Comparison of ENCODE assay signal across 13 cellular contexts in genomic region chr2:226738821-226739507, GRCh38.
DNase-seq lines count a peak whose midpoint lies in the region; ATAC-seq and TF ChIP-seq lines count a peak whose summit lies in the region.
"Had no signal": no experiment of that assay in that cellular context is flagged by ENCODE, and none has a peak within 500 bp of the region (broad histone marks: within the 10 kb centered on the region; RNA-seq: fewer than 3 reads in every experiment).

No MANE protein-coding gene starts in this region.

- no peaks in the 10 kb centered on the region for H3F3A ChIP-seq in GM23338 (replicated peaks; ENCODE audit: low read depth)

- H3K4me1 Mint-ChIP-seq in GM23338 (peaks cover 32% of the 10 kb centered on the region; the same call in 2 of the 3 replicates), CD14-positive monocyte (no peaks in the 10 kb centered on the region)
- H3K4me1 Mint-ChIP-seq: B cell; central memory CD8-positive, alpha-beta T cell; stimulated activated memory B cell treated with anti-CD40 and anti-IgM and Interleukin-4, amounts not matched to agents 10 μg/mL and 1 μg/mL and 100 μg/mL, for 72 hours had no signal

- H3K27ac Mint-ChIP-seq in GM23338 (no peak overlapping the region; the same call in 1 of the 2 replicates), CD14-positive monocyte (no peak overlapping the region)
- H3K27ac Mint-ChIP-seq: activated naive CD4-positive, alpha-beta T cell treated with anti-CD3 and anti-CD28 coated beads, Interleukin-2, amount 50 U/mL, for 24 hours; B cell; stimulated activated memory B cell treated with anti-CD40 and anti-IgM and Interleukin-4, amounts not matched to agents 10 μg/mL and 1 μg/mL and 100 μg/mL, for 72 hours had no signal

- DNase-seq in GM23338 (ENCODE audit: low spot score) (peak; percentile 51), right atrium auricular region (ENCODE audit: low spot score) (no peak), psoas muscle (no peak), posterior cingulate gyrus (no peak), CD14-positive monocyte (ENCODE audit: low spot score) (no peak), NCI-H146 (lab: John Stamatoyannopoulos, UW) (no peak)
- no peak for DNase-seq in stimulated activated CD4-positive, alpha-beta T cell treated with anti-CD3 and anti-CD28 coated beads, Interleukin-15, amount 100 ng/mL, for 24 hours
- DNase-seq: stimulated activated CD4-positive, alpha-beta T cell treated with anti-CD3 and anti-CD28 coated beads, Interleukin-4, amount 100 ng/mL, for 1 hour had no signal

- 0 out of 2 replicates have a peak, but pooled peaks cover 13% of the 10 kb centered on the region for H3K4me1 ChIP-seq in GM23338 (ENCODE audit: insufficient read depth)
- peaks cover 0 to 51% of the 10 kb centered on the region in 2 donors for H3K4me1 ChIP-seq in right atrium auricular region
- H3K4me1 ChIP-seq in psoas muscle = peaks cover 53% of the 10 kb centered on the region

- no peaks in the 10 kb centered on the region; the same call in 1 of the 2 replicates for H4K20me1 ChIP-seq in GM23338 (replicated peaks; ENCODE audit: insufficient read depth)

- H3K27me3 ChIP-seq in GM23338 (ENCODE audit: insufficient read depth) (no peaks in the 10 kb centered on the region), right atrium auricular region (no peaks in the 10 kb centered on the region), psoas muscle (ENCODE audit: insufficient read depth in 3 of 3, low read length in 2 of 3) (no peaks in the 10 kb centered on the region)

- H3K36me3 Mint-ChIP-seq in GM23338 (ENCODE audit: low read depth) (peaks cover 12% of the 10 kb centered on the region), CD14-positive monocyte (no peaks in the 10 kb centered on the region)

- H3K36me3 ChIP-seq in GM23338 (ENCODE audit: insufficient read depth) (no peaks in the 10 kb centered on the region), right atrium auricular region (no peaks in the 10 kb centered on the region), psoas muscle (ENCODE audit: insufficient read depth in 1 of 2, low read depth in 1 of 2) (no peaks in the 10 kb centered on the region)

- no peaks in the 10 kb centered on the region for H3K9me3 ChIP-seq in right atrium auricular region
- H3K9me3 ChIP-seq in psoas muscle = no peaks in the 10 kb centered on the region

- H3K4me3 Mint-ChIP-seq in GM23338 (no peak overlapping the region), CD14-positive monocyte (no peak overlapping the region)
- H3K4me3 Mint-ChIP-seq: activated naive CD4-positive, alpha-beta T cell treated with anti-CD3 and anti-CD28 coated beads, Interleukin-2, amount 50 U/mL, for 24 hours; B cell; central memory CD8-positive, alpha-beta T cell; stimulated activated memory B cell treated with anti-CD40 and anti-IgM and Interleukin-4, amounts not matched to agents 10 μg/mL and 1 μg/mL and 100 μg/mL, for 72 hours had no signal

- ATAC-seq in GM23338 (no peak; the same call in 2 of the 3 replicates), psoas muscle (peak; percentile 36 to 78 (median 71))
- ATAC-seq: stimulated activated memory B cell treated with anti-CD40 and anti-IgM and Interleukin-4, amounts not matched to agents 10 μg/mL and 1 μg/mL and 100 μg/mL, for 72 hours had no signal

- no peaks in the 10 kb centered on the region for H3K9me2 ChIP-seq in GM23338 (ENCODE audit: insufficient read depth)

- H2AFZ ChIP-seq in GM23338 = no peak overlapping the region

- H3K4me2 ChIP-seq in GM23338 = no peak overlapping the region

- H3K27me3 Mint-ChIP-seq in GM23338 (ENCODE audit: insufficient read depth, low read depth, poor library complexity) (no peaks in the 10 kb centered on the region), CD14-positive monocyte (ENCODE audit: low read depth in 3 of 3) (peaks cover 2 to 12% (median 10%) of the 10 kb centered on the region in 3 donors)
- H3K27me3 Mint-ChIP-seq: activated naive CD4-positive, alpha-beta T cell treated with anti-CD3 and anti-CD28 coated beads, Interleukin-2, amount 50 U/mL, for 24 hours; B cell; stimulated activated memory B cell treated with anti-CD40 and anti-IgM and Interleukin-4, amounts not matched to agents 10 μg/mL and 1 μg/mL and 100 μg/mL, for 72 hours had no signal

- TF ChIP-seq CTCF in GM23338 (conservative IDR thresholded peaks at IDR 0.05; ENCODE audit: low read depth in 2 of 2) (no peak), VCaP (conservative IDR thresholded peaks at IDR 0.05) (no peak), right atrium auricular region (IDR thresholded peaks at IDR 0.05) (no peak), psoas muscle (IDR thresholded peaks at IDR 0.05) (no peak), CD14-positive monocyte (IDR thresholded peaks at IDR 0.05) (no peak)

- H3K27ac ChIP-seq in GM23338 (ENCODE audit: low read depth) = peak overlapping the region; percentile 51; the same call in 1 of the 2 replicates
- peak overlapping the region; percentile 92 for H3K27ac ChIP-seq in VCaP
- H3K27ac ChIP-seq in right atrium auricular region = peak overlapping the region; percentile 46 to 92
- H3K27ac ChIP-seq in psoas muscle = peak overlapping the region; percentile 79

- intact Hi-C loops in psoas muscle (cut with DNase I) = no loop called here
- intact Hi-C loops in posterior cingulate gyrus (cut with DNase I) = no loop called here
- intact Hi-C loops in CD14-positive monocyte (cut with micrococcal nuclease) = no loop called here

- H3K79me2 ChIP-seq in GM23338 (replicated peaks; ENCODE audit: insufficient read depth) = peaks cover 11% of the 10 kb centered on the region; the same call in 1 of the 2 replicates

- H3K4me3 ChIP-seq in GM23338 = no peak overlapping the region
- H3K4me3 ChIP-seq in right atrium auricular region = no peak overlapping the region
- H3K4me3 ChIP-seq in psoas muscle = peak overlapping the region; percentile 19

- no peaks in the 10 kb centered on the region for H3K9me3 Mint-ChIP-seq in GM23338
- peaks cover 0 to 4% (median 0%) of the 10 kb centered on the region in 7 donors for H3K9me3 Mint-ChIP-seq in CD14-positive monocyte
- H3K9me3 Mint-ChIP-seq: activated naive CD4-positive, alpha-beta T cell treated with anti-CD3 and anti-CD28 coated beads, Interleukin-2, amount 50 U/mL, for 24 hours; central memory CD8-positive, alpha-beta T cell; stimulated activated memory B cell treated with anti-CD40 and anti-IgM and Interleukin-4, amounts not matched to agents 10 μg/mL and 1 μg/mL and 100 μg/mL, for 72 hours had no signal

- 23 to 47% (median 30%) methylated on average over 6 of the region's 6 CpGs for WGBS in psoas muscle, 3 donors

TF ChIP-seq in GM23338, 12 proteins besides CTCF, POLR2A, EP300 and RAD21:
- TF ChIP-seq JUNB (IDR thresholded peaks at IDR 0.05; ENCODE audit: unreplicated experiment) (no peak), EZH2 (IDR thresholded peaks at IDR 0.05; ENCODE audit: low read depth, unreplicated experiment) (no peak), POLR2AphosphoS5 (IDR thresholded peaks at IDR 0.05; ENCODE audit: low read depth) (no peak), ETS1 (IDR thresholded peaks at IDR 0.05) (no peak), STAT1 (IDR thresholded peaks at IDR 0.05; ENCODE audit: unreplicated experiment) (no peak)
